In genomic region chr12:105523164-105524057, GRCh38 we compare ENCODE assay signal across 9 cellular contexts.
DNase-seq lines count a peak whose midpoint lies in the region; ATAC-seq, FAIRE-seq and TF ChIP-seq lines count a peak whose summit lies in the region.
"Had no signal": no experiment of that assay in that cellular context is flagged by ENCODE, and none has a peak within 500 bp of the region (broad histone marks: within the 10 kb centered on the region; RNA-seq: fewer than 3 reads in every experiment).

No MANE protein-coding gene starts in this region.

- no peak overlapping the region for H3K4me2 ChIP-seq in HepG2 (ENCODE audit: low read depth, low read length)

- no peak for FAIRE-seq in HepG2 (lab: Jason Lieb, UNC)

- H3K36me3 Mint-ChIP-seq in brain: no peaks in the 10 kb centered on the region

- H3K9me3 Mint-ChIP-seq in brain: peaks cover 3 to 16% (median 8%) of the 10 kb centered on the region in 5 experiments

- no peaks in the 10 kb centered on the region for H3K27me3 ChIP-seq in HepG2 (ENCODE audit: control insufficient read depth in 1 of 2, insufficient read depth in 2 of 2, low read length in 2 of 2)

- no peak overlapping the region for H2AFZ ChIP-seq in HepG2 (ENCODE audit: low read length)

- H3K4me3 ChIP-seq in skeletal muscle cell (ENCODE audit: low read depth, low read length) (no peak overlapping the region), HepG2 (replicated peaks in 1 of 3; ENCODE audit: insufficient read depth in 1 of 3, low read depth in 2 of 3, low read length in 3 of 3) (no peak overlapping the region)

- 22% methylated on average over 14 of the region's 16 CpGs for WGBS in HepG2 (ENCODE audit: low lambda C conversion rate)

- TF ChIP-seq POLR2A in HepG2 (IDR thresholded peaks at IDR 0.05; ENCODE audit: insufficient read depth in 1 of 2, low read depth in 2 of 2, low read length in 2 of 2): no peak

- POLR2A ChIA-PET in HepG2 (lab: Yijun Ruan, JAX): no interaction called here

- intact Hi-C loops in HepG2 (cut with micrococcal nuclease; ENCODE audit: unreplicated experiment): no loop called here

- DNase-seq in ELF-1 (ENCODE audit: low read depth, low spot score) (peak; percentile 44), hepatic stellate cell (ENCODE audit: low spot score) (peak; percentile 75), skeletal muscle cell (ENCODE audit: low read depth) (peak; percentile 72), HepG2 (ENCODE audit: low spot score) (no peak)

- H4K20me1 ChIP-seq in HepG2 (ENCODE audit: insufficient read depth, low read length): no peaks in the 10 kb centered on the region

- no peaks in the 10 kb centered on the region for H3K79me2 ChIP-seq in HepG2 (ENCODE audit: insufficient read depth, low read length)

- no peak for TF ChIP-seq RAD21 in HepG2 (CRISPR knock-in tag; IDR thresholded peaks at IDR 0.05)

- CTCF ChIA-PET in HepG2 (lab: Yijun Ruan, JAX; ENCODE audit: low intra/inter-chr PET ratio, low total read pairs): no interaction called here

- no peaks in the 10 kb centered on the region for H3K36me3 ChIP-seq in HepG2 (replicated peaks in 1 of 2; ENCODE audit: control insufficient read depth in 1 of 2, insufficient read depth in 2 of 2, low read length in 2 of 2)

- H3K27me3 Mint-ChIP-seq in brain: no peaks in the 10 kb centered on the region
- H3K27me3 Mint-ChIP-seq: dendritic cell treated with granulocyte-macrophage colony-stimulating factor and Interleukin-4, amounts not matched to agents 40 ng/mL and 50 ng/mL, for 4 days had no signal

- in situ Hi-C loops in HepG2 (cut with HindIII; ENCODE audit: extremely low pct_ligation_motif_present, low pct_unique_long_range_greater_than_20kb): no loop called here

- TF ChIP-seq EP300 in HepG2 (IDR thresholded peaks at IDR 0.05; ENCODE audit: low read depth in 2 of 2, low read length in 2 of 2): no peak
- no peak for TF ChIP-seq EP300 in HepG2 (CRISPR knock-in tag; IDR thresholded peaks at IDR 0.05; ENCODE audit: borderline replicate concordance)

- TF ChIP-seq CTCF in brain (conservative IDR thresholded peaks at IDR 0.05) (no peak), HepG2 (CRISPR knock-in tag; IDR thresholded peaks at IDR 0.05) (no peak)

- H3K4me1 ChIP-seq in HepG2 (ENCODE audit: insufficient read depth, low read length): no peaks in the 10 kb centered on the region

- H3K9me3 ChIP-seq in HepG2 (ENCODE audit: low read length): no peaks in the 10 kb centered on the region

- peaks cover 26% of the 10 kb centered on the region for H3K4me1 Mint-ChIP-seq in brain

- no TSS peak for BruUV-seq in HepG2 (replicated peaks; lab: Mats Ljungman, UMichigan)

- no peak overlapping the region for H3K27ac ChIP-seq in HepG2 (ENCODE audit: extremely low read length, insufficient read depth, low read length)

- H3K27ac Mint-ChIP-seq in brain: peak overlapping the region in 3 of 5 experiments; percentile 13 to 87 (median 16)
- H3K27ac Mint-ChIP-seq: dendritic cell treated with granulocyte-macrophage colony-stimulating factor and Interleukin-4, amounts not matched to agents 40 ng/mL and 50 ng/mL, for 4 days had no signal

- peak overlapping the region in 1 of 5 experiments; percentile 60 for H3K4me3 Mint-ChIP-seq in brain
- H3K4me3 Mint-ChIP-seq: dendritic cell treated with granulocyte-macrophage colony-stimulating factor and Interleukin-4, amounts not matched to agents 40 ng/mL and 50 ng/mL, for 4 days had no signal

- ATAC-seq in HG03520 (IDR thresholded peaks at IDR 0.05; ENCODE audit: unreplicated experiment) (no peak), HepG2 (no peak), GM19467 (IDR thresholded peaks at IDR 0.05; ENCODE audit: unreplicated experiment) (no peak), HG02610 (IDR thresholded peaks at IDR 0.05; ENCODE audit: unreplicated experiment) (no peak)

- H3K9ac ChIP-seq in HepG2 (ENCODE audit: insufficient read depth, low read depth, low read length): no peak overlapping the region

TF ChIP-seq in HepG2, 621 proteins besides CTCF, POLR2A, EP300 and RAD21:
- TF ChIP-seq ZNF687 (CRISPR knock-in tag; IDR thresholded peaks at IDR 0.05) (no peak), SETDB1 (CRISPR knock-in tag; IDR thresholded peaks at IDR 0.05; ENCODE audit: borderline replicate concordance) (no peak), HDAC1 (CRISPR knock-in tag; IDR thresholded peaks at IDR 0.05) (no peak), ZFP36L2 (CRISPR knock-in tag; IDR thresholded peaks at IDR 0.05) (no peak), NFKBIZ (CRISPR knock-in tag; IDR thresholded peaks at IDR 0.05) (no peak), ZBTB26 (CRISPR knock-in tag; IDR thresholded peaks at IDR 0.05; ENCODE audit: borderline replicate concordance) (no peak), MTA1 (CRISPR knock-in tag; IDR thresholded peaks at IDR 0.05; ENCODE audit: borderline replicate concordance) (no peak), NR0B2 (CRISPR knock-in tag; IDR thresholded peaks at IDR 0.05) (no peak), HCFC1 (IDR thresholded peaks at IDR 0.05; ENCODE audit: low read depth, low read length) (no peak), KLF11 (CRISPR knock-in tag; IDR thresholded peaks at IDR 0.05) (no peak)
